ENCODE assay signal across 8 cellular contexts in genomic region chr1:35192056-35192852, GRCh38. TPM values are rescaled to one million over a fixed set of nuclear protein-coding genes. Genes with fewer than 3 reads are reported as not detected.
DNase-seq lines count a peak whose midpoint lies in the region; ATAC-seq and TF ChIP-seq lines count a peak whose summit lies in the region.

No MANE protein-coding gene starts in this region.

- H3K27me3 ChIP-seq in PC-3 (ENCODE audit: low read length) (no peaks in the 10 kb centered on the region), muscle layer of colon (ENCODE audit: control insufficient read depth in 1 of 2, insufficient read depth in 2 of 2, low read length in 2 of 2) (no peaks in the 10 kb centered on the region)

- peaks cover 3% of the 10 kb centered on the region for H3F3A ChIP-seq in PC-3 (ENCODE audit: low read length, unreplicated experiment)

- no peaks in the 10 kb centered on the region for H3K9me3 ChIP-seq in PC-3 (ENCODE audit: low read length)
- no peaks in the 10 kb centered on the region for H3K9me3 ChIP-seq in muscle layer of colon (ENCODE audit: low read length)

- H3K4me1 ChIP-seq in PC-3 (ENCODE audit: insufficient read depth, low read length) (0 out of 2 replicates have a peak, but pooled peaks cover 11% of the 10 kb centered on the region), muscle layer of colon (ENCODE audit: insufficient read depth, low read length) (peaks cover 40% of the 10 kb centered on the region)

- ATAC-seq in GM19455 (IDR thresholded peaks at IDR 0.05; ENCODE audit: unreplicated experiment) (peak; percentile 34), PC-3 (peak; percentile 29)

- H3K27ac ChIP-seq in C4-2B (peak overlapping the region; percentile 97), PC-3 (ENCODE audit: low read length) (peak overlapping the region; percentile 59), muscle layer of colon (ENCODE audit: low read depth, low read length) (peak overlapping the region; percentile 96)

- H3K4me2 ChIP-seq in PC-3 (ENCODE audit: low read length): peak overlapping the region; percentile 87

- H3K4me3 ChIP-seq in PC-3 (ENCODE audit: low read length): peak overlapping the region; percentile 80
- H3K4me3 ChIP-seq in muscle layer of colon (ENCODE audit: low read depth in 1 of 2, low read length in 2 of 2): peak overlapping the region; percentile 95 to 97

- POLR2A ChIA-PET in PC-3 (lab: Charles Lee; ENCODE audit: unreplicated experiment): interaction anchor here (0.6 kb wide), 1 partner anchor 205 kb away, joined by 4 read pairs; no protein-coding TSS in a partner anchor

- CTCF ChIA-PET in PC-3 (lab: Charles Lee): no interaction called here

- DNase-seq in HuH-7 (ENCODE audit: low spot score) (peak; percentile 71), PC-3 (peak; percentile 72), erythroblast (lab: John Stamatoyannopoulos, UW) (peak; percentile 89 to 95)
- peak; percentile 90 for DNase-seq in activated T-cell treated with anti-CD3 and anti-CD28 coated beads, Interleukin-2, amount 50 U/mL, for 1 hour
- peak; percentile 93 for DNase-seq in stimulated activated CD8-positive, alpha-beta memory T cell treated with anti-CD3 and anti-CD28 coated beads, Interleukin-4, amount 100 ng/mL, for 48 hours

- intact Hi-C loops in PC-3 (cut with micrococcal nuclease): loop anchor here (2.0 to 5.0 kb wide), 2 partner anchors 159 to 295 kb away; no protein-coding TSS in a partner anchor

- peaks cover 57% of the 10 kb centered on the region for H3K79me2 ChIP-seq in PC-3 (ENCODE audit: low read length)

- H3K9ac ChIP-seq in PC-3 (ENCODE audit: low read length) (peak overlapping the region; percentile 97), muscle layer of colon (ENCODE audit: low read length) (peak overlapping the region; percentile 94)

- TF ChIP-seq CTCF in C4-2B (conservative IDR thresholded peaks at IDR 0.05): peak; percentile 45; the same call in 1 of the 2 replicates
- TF ChIP-seq CTCF in PC-3 (conservative IDR thresholded peaks at IDR 0.05; ENCODE audit: low read depth, low read length): no peak

- no peaks in the 10 kb centered on the region for H3K9me2 ChIP-seq in PC-3 (replicated peaks; ENCODE audit: low read length)

- H4K20me1 ChIP-seq in PC-3 (ENCODE audit: low read length): peaks cover 46% of the 10 kb centered on the region

- no peak overlapping the region for H2AFZ ChIP-seq in PC-3 (ENCODE audit: low read length)

- H3K36me3 ChIP-seq in PC-3 (ENCODE audit: low read depth, low read length) (peaks cover 46% of the 10 kb centered on the region), muscle layer of colon (ENCODE audit: insufficient read depth, low read length) (peaks cover 44% of the 10 kb centered on the region)

- no peak for TF ChIP-seq POLR2A in erythroblast (IDR thresholded peaks at IDR 0.05; ENCODE audit: low read length)

- no TSS peak for BruUV-seq in PC-3 (replicated peaks; lab: Mats Ljungman, UMichigan)

RNA-seq across cellular contexts. Expression of gene SFPQ, which starts 0.7 kb away (rescaled TPM):
- 249 and 322 TPM in 2 replicates for total RNA-seq in PC-3 (2014; rRNA removed)

Comparison
In these comparisons a context has a peak if more than half of its experiments do, and no peak if none do; other contexts are left out.
1. Peak in every context shown above with its lines: DNase-seq, ATAC-seq, H3K4me3 ChIP-seq and H3K27ac ChIP-seq.